In the genomic region with DNA sequence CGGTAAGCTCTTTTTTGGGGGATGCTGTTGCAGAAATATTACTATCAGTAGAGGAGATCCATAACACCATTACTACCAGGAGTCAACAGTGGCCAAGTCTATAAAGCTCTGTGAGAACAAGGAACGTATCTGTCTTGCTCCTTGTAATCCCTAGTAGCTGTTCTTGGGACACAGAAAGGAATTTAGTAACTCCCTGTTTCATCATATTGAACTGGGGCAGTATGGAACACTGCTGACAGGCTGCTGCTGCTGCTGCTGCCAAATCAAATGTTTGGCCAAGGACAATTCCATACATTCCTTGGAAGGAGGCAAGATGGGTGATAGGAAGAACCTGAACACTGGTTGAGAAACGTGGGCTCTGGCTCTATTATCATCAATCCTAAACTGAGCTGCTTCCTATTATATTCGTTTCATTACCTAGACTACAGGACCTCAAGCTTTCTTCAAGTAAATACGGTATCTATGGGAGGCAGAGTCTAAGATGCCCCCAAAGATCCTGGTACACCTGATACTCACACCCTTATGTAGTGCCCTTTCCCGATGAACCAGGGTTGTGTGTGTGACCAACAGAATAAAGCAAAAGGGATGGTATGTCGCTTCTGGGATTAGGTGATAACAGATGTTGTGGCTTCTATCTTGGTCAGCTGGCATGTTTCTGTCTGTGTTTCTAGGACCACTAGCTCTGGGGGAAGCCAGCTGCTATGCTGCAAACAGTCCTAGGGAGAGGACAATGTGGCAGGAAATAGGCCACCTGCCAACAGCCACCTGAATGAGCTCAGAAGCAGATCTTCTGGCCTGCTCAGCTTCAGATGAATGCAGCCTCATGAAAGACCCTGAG, we compare ENCODE assay signal across 8 cellular contexts. TPM values are rescaled to one million over a fixed set of nuclear protein-coding genes. Genes with fewer than 3 reads are reported as not detected.
DNase-seq lines count a peak whose midpoint lies in the region; ATAC-seq, FAIRE-seq and TF ChIP-seq lines count a peak whose summit lies in the region.

No MANE protein-coding gene starts in this region.

- H3K27me3 ChIP-seq in GM12878 (replicated peaks in 1 of 2; ENCODE audit: control insufficient read depth in 2 of 2, insufficient read depth in 2 of 2, low read length in 1 of 2) = no peaks in the 10 kb centered on the region
- no peaks in the 10 kb centered on the region for H3K27me3 ChIP-seq in H7 (ENCODE audit: control insufficient read depth, insufficient read depth, low read length)
- no peaks in the 10 kb centered on the region for H3K27me3 ChIP-seq in tibial nerve

- H3K4me3 Mint-ChIP-seq in activated CD4-positive, alpha-beta T cell treated with anti-CD3 and anti-CD28 coated beads for 36 hours = no peak overlapping the region

- H3K27ac ChIP-seq in GM12878 (ENCODE audit: control insufficient read depth, insufficient read depth) (peak overlapping the region; percentile 10), tibial nerve (peak overlapping the region in 1 of 4 donors; percentile 6)

- intact Hi-C loops in activated CD4-positive, alpha-beta T cell treated with anti-CD3 and anti-CD28 coated beads for 36 hours (cut with DNase I, micrococcal nuclease) = loop anchor here in 1 of 2 experiments (5.0 to 10.0 kb wide), 3 partner anchors 233 to 914 kb away; partner anchors contain the start of gene LRRC1
- intact Hi-C loops in GM12878 (cut with micrococcal nuclease; ENCODE audit: unreplicated experiment) = loop anchor here (2.0 to 5.0 kb wide), 2 partner anchors 38 to 128 kb away; no protein-coding TSS in a partner anchor

- CTCF ChIA-PET in activated CD4-positive, alpha-beta T cell treated with anti-CD3 and anti-CD28 coated beads for 36 hours (lab: Charles Lee) = interaction anchor here (0.7 to 1.6 kb wide), 5 partner anchors 9 to 29 kb away, joined by 3 to 6 read pairs (median 3); no protein-coding TSS in a partner anchor
- CTCF ChIA-PET in GM12878 (lab: Yijun Ruan, JAX) = interaction anchor here (0.7 to 4.2 kb wide), 16 partner anchors 12 to 173 kb away, joined by 3 to 17 read pairs (median 6); partner anchors contain the start of gene ELOVL5

- H4K20me1 ChIP-seq in GM12878 (ENCODE audit: control insufficient read depth, insufficient read depth) = no peaks in the 10 kb centered on the region

- TF ChIP-seq CTCF in GM12878 (IDR thresholded peaks at IDR 0.05 in 2 of 3, conservative IDR thresholded peaks at IDR 0.05 in 1 of 3; ENCODE audit: control insufficient read depth in 2 of 3, extremely low read depth in 1 of 3, insufficient read depth in 1 of 3, low read depth in 3 of 3, low read length in 3 of 3) (no peak), omental fat pad (IDR thresholded peaks at IDR 0.05) (no peak), tibial nerve (IDR thresholded peaks at IDR 0.05) (no peak)

- no peak overlapping the region for H3K9ac ChIP-seq in GM12878 (ENCODE audit: control insufficient read depth, insufficient read depth, low read length)

- TF ChIP-seq POLR2A in GM12878 (IDR thresholded peaks at IDR 0.05; ENCODE audit: low read depth, low read length) = peak; percentile 28; the same call in 1 of the 2 replicates
- TF ChIP-seq POLR2A in tibial nerve (IDR thresholded peaks at IDR 0.05) = no peak

- in situ Hi-C loops in GM12878 (cut with MboI) = no loop called here

- TF ChIP-seq RAD21 in GM12878 (IDR thresholded peaks at IDR 0.05; ENCODE audit: insufficient read depth, low read depth, low read length) = no peak

- no peaks in the 10 kb centered on the region for H3K27me3 Mint-ChIP-seq in activated CD4-positive, alpha-beta T cell treated with anti-CD3 and anti-CD28 coated beads for 36 hours

- H3K4me3 ChIP-seq in GM12878 (no peak overlapping the region), H7 (ENCODE audit: insufficient read depth, low read depth, low read length) (no peak overlapping the region), tibial nerve (no peak overlapping the region)

- H3K27ac Mint-ChIP-seq in activated CD4-positive, alpha-beta T cell treated with anti-CD3 and anti-CD28 coated beads for 36 hours = peak overlapping the region; percentile 59

- H3K36me3 ChIP-seq in GM12878 (ENCODE audit: control insufficient read depth in 2 of 2, insufficient read depth in 2 of 2, low read length in 1 of 2) (peaks cover 0 to 2% of the 10 kb centered on the region in 2 experiments; a peak in 3 of 4 replicates), H7 (replicated peaks; ENCODE audit: control insufficient read depth, insufficient read depth, low read length) (peaks cover 1% of the 10 kb centered on the region; the same call in 1 of the 2 replicates), tibial nerve (no peaks in the 10 kb centered on the region)

- POLR2A ChIA-PET in activated CD4-positive, alpha-beta T cell treated with anti-CD3 and anti-CD28 coated beads for 36 hours (lab: Charles Lee) = interaction anchor here (0.5 kb wide), 1 partner anchor 82 kb away, joined by 3 read pairs; no protein-coding TSS in a partner anchor
- POLR2A ChIA-PET in GM12878 (lab: Charles Lee) = interaction anchor here (0.6 to 5.0 kb wide), 19 partner anchors 9 to 153 kb away, joined by 3 to 32 read pairs (median 5); partner anchors contain the start of gene ELOVL5

- 51% methylated on average over 7 of the region's 7 CpGs for WGBS in GM12878 (ENCODE audit: insufficient coverage, insufficient replicate concordance, low lambda C conversion rate, missing lambda C conversion rate)
- WGBS in tibial nerve, 2 donors = 55 to 66% methylated on average over 7 of the region's 7 CpGs

- SMC1A ChIA-PET in GM12878 (lab: Charles Lee; ENCODE audit: uncharacterized antibody, unreplicated experiment) = interaction anchor here (0.7 to 9.2 kb wide), 31 partner anchors 8 to 175 kb away, joined by 3 to 135 read pairs (median 6); partner anchors contain the start of gene ELOVL5

- peaks cover 70% of the 10 kb centered on the region for H3K79me2 ChIP-seq in GM12878 (ENCODE audit: control insufficient read depth, insufficient read depth, low read length)

- H3K36me3 Mint-ChIP-seq in activated CD4-positive, alpha-beta T cell treated with anti-CD3 and anti-CD28 coated beads for 36 hours (ENCODE audit: low read depth) = peaks cover 30% of the 10 kb centered on the region

- H3K9me3 ChIP-seq in GM12878 (replicated peaks; ENCODE audit: control insufficient read depth, insufficient read depth, low read length) = no peaks in the 10 kb centered on the region
- no peaks in the 10 kb centered on the region for H3K9me3 ChIP-seq in tibial nerve

- H3K4me1 ChIP-seq in GM12878 (ENCODE audit: control insufficient read depth, insufficient read depth, low read length) (peaks cover 39% of the 10 kb centered on the region), tibial nerve (peaks cover 0 to 72% (median 17%) of the 10 kb centered on the region in 4 donors)

- H3K4me2 ChIP-seq in GM12878 (ENCODE audit: control insufficient read depth, insufficient read depth) = peak overlapping the region; percentile 50

- no peak for ATAC-seq in activated CD4-positive, alpha-beta T cell treated with anti-CD3 and anti-CD28 coated beads for 36 hours
- ATAC-seq in GM12878 (peak; percentile 58), omental fat pad (ENCODE audit: low FRiP score) (peak; percentile 49)

- TF ChIP-seq EP300 in GM12878 (IDR thresholded peaks at IDR 0.05; ENCODE audit: borderline replicate concordance in 1 of 2, control insufficient read depth in 1 of 2, low read depth in 2 of 2, low read length in 2 of 2) (peak in 1 of 2 experiments; percentile 19; a peak in 1 of 4 replicates), tibial nerve (IDR thresholded peaks at IDR 0.05) (no peak)

- H3K4me1 Mint-ChIP-seq in activated CD4-positive, alpha-beta T cell treated with anti-CD3 and anti-CD28 coated beads for 36 hours = peaks cover 81% of the 10 kb centered on the region

- H3K9me3 Mint-ChIP-seq in activated CD4-positive, alpha-beta T cell treated with anti-CD3 and anti-CD28 coated beads for 36 hours (ENCODE audit: low read depth) = no peaks in the 10 kb centered on the region

- RAD21 ChIA-PET in GM12878 (lab: Charles Lee; ENCODE audit: unreplicated experiment) = interaction anchor here (0.9 to 4.9 kb wide), 18 partner anchors 10 to 128 kb away, joined by 3 to 58 read pairs (median 8); partner anchors contain the start of gene ELOVL5

- DNase-seq in activated CD4-positive, alpha-beta T cell treated with anti-CD3 and anti-CD28 coated beads for 36 hours = no peak
- no peak for DNase-seq in activated CD4-positive, alpha-beta T cell treated with anti-CD3 and anti-CD28 coated beads for 48 hours
- DNase-seq in HCEC 1CT = peak; percentile 62
- peak; percentile 68 for DNase-seq in NCI-H1092 (lab: John Stamatoyannopoulos, UW)
- peak; percentile 42 for DNase-seq in GM12878 (ENCODE audit: low read depth, low spot score)
- no peak for DNase-seq in omental fat pad (ENCODE audit: low spot score)
- no peak for DNase-seq in H7
- no peak for DNase-seq in tibial nerve (ENCODE audit: low spot score in 2 of 2)

- H2AFZ ChIP-seq in GM12878 (ENCODE audit: control insufficient read depth, low read depth, low read length) = no peak overlapping the region

- no TSS peak for BruUV-seq in GM12878 (replicated peaks; lab: Mats Ljungman, UMichigan)

- FAIRE-seq in GM12878 (lab: Jason Lieb, UNC) = peak; percentile 27

TF ChIP-seq in GM12878, 131 proteins besides CTCF, POLR2A, EP300 and RAD21 (continues in another document):
- TF ChIP-seq DPF2 (IDR thresholded peaks at IDR 0.05) = peak; percentile 32; the same call in 1 of the 2 replicates
- TF ChIP-seq EED (IDR thresholded peaks at IDR 0.05; ENCODE audit: low read depth) = peak; percentile 65
- 0 out of 2 replicates have a peak, but pooled peaks have one; percentile 12 for TF ChIP-seq CREM (IDR thresholded peaks at IDR 0.05; ENCODE audit: low read depth)

RNA-seq across cellular contexts. Expression of gene ELOVL5, which starts 39.5 kb away (rescaled TPM):
- total RNA-seq in activated CD4-positive, alpha-beta T cell treated with anti-CD3 and anti-CD28 coated beads for 36 hours = 100 to 1,000 TPM in 1 of 2 experiments, 10 to 100 TPM in 1; 98.1 to 106 TPM
- total RNA-seq in GM12878 (2013; cell fraction: nucleolus; rRNA removed) = 309 and 344 TPM in 2 replicates
- total RNA-seq in GM12878 (2014; rRNA removed) (156 and 169 TPM in 2 replicates), GM12878 (2014; rRNA removed; fragmentation: Illumina TruSeq; extraction: Trizol) (187 and 191 TPM in 2 replicates), GM12878 (2021) (187 and 196 TPM in 2 replicates), omental fat pad (100 to 1,000 TPM; 125 to 251 (median 186) TPM), tibial nerve (10 to 100 TPM; 58.4 to 97.0 (median 69.7) TPM)
- polyA plus RNA-seq in GM12878 (2011; ENCODE audit: low read depth) = 55.1 TPM
- polyA plus RNA-seq in GM12878 (2011; rRNA removed) (215 and 245 TPM in 2 replicates), GM12878 (2014; fragmentation: Illumina TruSeq; extraction: Trizol) (241 and 312 TPM in 2 replicates), GM12878 (2014; fragmentation: Nextera tagmentation; extraction: Ambion mirVana) (100 to 1,000 TPM; 187 to 195 TPM), GM12878 (2014; rRNA removed) (162 and 163 TPM in 2 replicates), GM12878 (2016; fragmentation: Nextera tagmentation; extraction: Ambion mirVana) (100 to 1,000 TPM; 226 to 229 TPM)
- polyA plus RNA-seq in GM12878 (2011; cell fraction: cytosol; rRNA removed) = 120 and 132 TPM in 2 replicates
- polyA plus RNA-seq in GM12878 (2011; cell fraction: nucleus; rRNA removed) = 189 and 251 TPM in 2 replicates
- 82.4 and 87.4 TPM in 2 replicates for polyA plus RNA-seq in GM12878 (2012)
- 305 and 322 TPM in 2 replicates for polyA minus RNA-seq in GM12878 (2011; rRNA and poly(A)+ RNA removed)
- polyA minus RNA-seq in GM12878 (2011; cell fraction: cytosol; rRNA and poly(A)+ RNA removed) = 104 and 118 TPM in 2 replicates
- polyA minus RNA-seq in GM12878 (2011; cell fraction: nucleus; rRNA and poly(A)+ RNA removed) = 126 and 135 TPM in 2 replicates
- total RNA-seq in H7 (2014; rRNA removed; shearing (Covaris generic)) = 76.0 and 103 TPM in 2 replicates

Comparison
In these comparisons a context has a peak if more than half of its experiments do, and no peak if none do; other contexts are left out.
1. DNase-seq: peak in HCEC 1CT (single experiment), NCI-H1092 (single experiment) and GM12878 (single experiment); none in activated CD4-positive, alpha-beta T cell treated with anti-CD3 and anti-CD28 coated beads for 36 hours (single experiment), activated CD4-positive, alpha-beta T cell treated with anti-CD3 and anti-CD28 coated beads for 48 hours (single experiment), omental fat pad (single experiment), H7 (single experiment) and tibial nerve (0 of 2).